8 cellular contexts compared by ENCODE assay signal in the genomic region with DNA sequence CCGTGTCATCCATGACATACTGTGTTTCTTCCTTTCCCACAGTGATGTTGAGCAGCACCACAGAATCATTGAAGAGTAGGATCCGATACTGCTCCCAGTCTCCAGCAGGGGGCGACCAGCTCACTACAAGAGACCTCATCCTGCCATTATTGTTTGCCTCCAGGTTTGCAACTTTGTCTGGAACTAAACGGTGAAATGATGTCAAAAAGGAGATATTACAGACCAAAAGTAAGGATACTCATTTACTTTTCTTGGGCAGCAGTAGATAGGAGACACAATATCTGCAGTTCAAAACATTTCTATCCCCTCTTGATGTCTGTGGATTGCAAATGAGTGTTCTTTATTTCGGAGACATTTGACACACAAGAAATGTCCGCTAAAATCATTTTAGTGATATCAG. TPM values are rescaled to one million over a fixed set of nuclear protein-coding genes. Genes with fewer than 3 reads are reported as not detected.
DNase-seq lines count a peak whose midpoint lies in the region; ATAC-seq and TF ChIP-seq lines count a peak whose summit lies in the region.

No MANE protein-coding gene starts in this region.

- no peaks in the 10 kb centered on the region for H3K4me1 Mint-ChIP-seq in Caco-2 (ENCODE audit: low read depth, unreplicated experiment)
- H3K4me1 Mint-ChIP-seq in activated T-cell treated with anti-CD3 and anti-CD28 coated beads, Interleukin-2, amount 50 U/mL, for 72 hours (ENCODE audit: low read depth): no peaks in the 10 kb centered on the region

- CTCF ChIA-PET in Caco-2 (lab: Charles Lee): interaction anchor here (1.0 to 1.5 kb wide), 2 partner anchors 130 to 424 kb away, joined by 5 to 10 read pairs; no protein-coding TSS in a partner anchor

- H3K36me3 Mint-ChIP-seq in Caco-2 (ENCODE audit: insufficient read depth, unreplicated experiment): no peaks in the 10 kb centered on the region
- H3K36me3 Mint-ChIP-seq in activated T-cell treated with anti-CD3 and anti-CD28 coated beads, Interleukin-2, amount 50 U/mL, for 72 hours (ENCODE audit: insufficient read depth in 2 of 2): no peaks in the 10 kb centered on the region

- intact Hi-C loops in Caco-2 (cut with micrococcal nuclease; ENCODE audit: unreplicated experiment) (loop anchor here (1.0 kb wide), 3 partner anchors 129 to 424 kb away; no protein-coding TSS in a partner anchor), tibial artery (cut with DNase I; ENCODE audit: low total_unique reads) (loop anchor here (5.0 kb wide), 1 partner anchor 127 kb away; no protein-coding TSS in a partner anchor)

- H3K9ac ChIP-seq in OCI-LY3 (ENCODE audit: low read length): peak overlapping the region; percentile 34

- TF ChIP-seq CTCF in Caco-2 (IDR thresholded peaks at IDR 0.05; ENCODE audit: insufficient read depth in 1 of 2, low read depth in 1 of 2, low read length in 1 of 2, severe bottlenecking in 1 of 2, unreplicated experiment in 1 of 2) (peak; percentile 88 to 93), HL-60 (IDR thresholded peaks at IDR 0.05; ENCODE audit: insufficient read depth, low read length) (peak; percentile 84), OCI-LY3 (IDR thresholded peaks at IDR 0.05; ENCODE audit: low read depth, low read length) (peak; percentile 95), fibroblast of villous mesenchyme (IDR thresholded peaks at IDR 0.05; ENCODE audit: insufficient read depth, low read depth, low read length) (peak; percentile 81), tibial artery (IDR thresholded peaks at IDR 0.05) (peak; percentile 74 to 78)

- ATAC-seq in GM19463 (IDR thresholded peaks at IDR 0.05; ENCODE audit: unreplicated experiment): peak; percentile 95
- ATAC-seq in activated T-cell treated with anti-CD3 and anti-CD28 coated beads, Interleukin-2, amount 50 U/mL, for 72 hours (replicated peaks in 1 of 2): peak; percentile 49 to 54

- no peaks in the 10 kb centered on the region for H3K9me3 Mint-ChIP-seq in Caco-2 (ENCODE audit: unreplicated experiment)
- peaks cover 0 to 2% of the 10 kb centered on the region in 2 donors for H3K9me3 Mint-ChIP-seq in activated T-cell treated with anti-CD3 and anti-CD28 coated beads, Interleukin-2, amount 50 U/mL, for 72 hours

- H3K27ac ChIP-seq in HL-60 (replicated peaks) (no peak overlapping the region), OCI-LY3 (ENCODE audit: low read length) (no peak overlapping the region), tibial artery (no peak overlapping the region)

- no peak overlapping the region for H3K4me3 ChIP-seq in Caco-2 (ENCODE audit: low read depth, low read length)
- no peak overlapping the region for H3K4me3 ChIP-seq in HL-60 (replicated peaks; ENCODE audit: insufficient read depth, low read length)
- peak overlapping the region; percentile 73 for H3K4me3 ChIP-seq in OCI-LY3 (ENCODE audit: low read length)
- H3K4me3 ChIP-seq in fibroblast of villous mesenchyme (ENCODE audit: low read depth, low read length): no peak overlapping the region
- H3K4me3 ChIP-seq in tibial artery: no peak overlapping the region

- H3K79me2 ChIP-seq in OCI-LY3 (ENCODE audit: low read length): no peaks in the 10 kb centered on the region

- H3K36me3 ChIP-seq in Caco-2 (ENCODE audit: control insufficient read depth, insufficient read depth, low read length) (no peaks in the 10 kb centered on the region), OCI-LY3 (replicated peaks; ENCODE audit: low read depth, low read length) (no peaks in the 10 kb centered on the region), tibial artery (no peaks in the 10 kb centered on the region)

- H3K4me3 Mint-ChIP-seq in Caco-2 (ENCODE audit: unreplicated experiment): no peak overlapping the region
- no peak overlapping the region for H3K4me3 Mint-ChIP-seq in activated T-cell treated with anti-CD3 and anti-CD28 coated beads, Interleukin-2, amount 50 U/mL, for 72 hours

- H3K4me1 ChIP-seq in Caco-2 (no peaks in the 10 kb centered on the region), OCI-LY3 (ENCODE audit: low read length) (peaks cover 6% of the 10 kb centered on the region; the same call in 1 of the 2 replicates), tibial artery (no peaks in the 10 kb centered on the region)

- BruUV-seq in Caco-2 (replicated peaks; lab: Mats Ljungman, UMichigan): no TSS peak

- POLR2A ChIA-PET in Caco-2 (lab: Charles Lee): no interaction called here

- DNase-seq in Caco-2 (peak; percentile 65 to 76), HL-60 (ENCODE audit: low read depth in 1 of 2, low spot score in 1 of 2) (peak; percentile 23 to 55), fibroblast of villous mesenchyme (ENCODE audit: low read depth) (peak; percentile 76), occipital lobe (lab: John Stamatoyannopoulos, UW) (peak; percentile 15), tibial artery (peak; percentile 77 to 81)
- peak; percentile 50 to 53 for DNase-seq in activated T-cell treated with anti-CD3 and anti-CD28 coated beads, Interleukin-2, amount 50 U/mL, for 72 hours

- peak overlapping the region; percentile 83 for H3K4me2 ChIP-seq in OCI-LY3 (ENCODE audit: low read length)

- H3K9me3 ChIP-seq in Caco-2 (no peaks in the 10 kb centered on the region), OCI-LY3 (ENCODE audit: insufficient read depth, low read length) (no peaks in the 10 kb centered on the region), tibial artery (peaks cover 0 to 3% (median 0%) of the 10 kb centered on the region in 3 donors)

- H3K27me3 Mint-ChIP-seq in Caco-2 (ENCODE audit: insufficient read depth, unreplicated experiment): peaks cover 3% of the 10 kb centered on the region
- H3K27me3 Mint-ChIP-seq in activated T-cell treated with anti-CD3 and anti-CD28 coated beads, Interleukin-2, amount 50 U/mL, for 72 hours (ENCODE audit: low read depth): peaks cover 14% of the 10 kb centered on the region

- no peak overlapping the region for H3K27ac Mint-ChIP-seq in Caco-2 (ENCODE audit: unreplicated experiment)
- H3K27ac Mint-ChIP-seq in activated T-cell treated with anti-CD3 and anti-CD28 coated beads, Interleukin-2, amount 50 U/mL, for 72 hours: no peak overlapping the region

- no peaks in the 10 kb centered on the region for H4K20me1 ChIP-seq in OCI-LY3 (ENCODE audit: insufficient read depth, low read length)

- peak overlapping the region; percentile 97 for H2AFZ ChIP-seq in OCI-LY3 (ENCODE audit: low read depth, low read length)

- H3K27me3 ChIP-seq in Caco-2 (replicated peaks; ENCODE audit: control insufficient read depth, insufficient read depth, low read length): no peaks in the 10 kb centered on the region
- no peaks in the 10 kb centered on the region for H3K27me3 ChIP-seq in HL-60 (ENCODE audit: insufficient read depth, poor library complexity, severe bottlenecking)
- H3K27me3 ChIP-seq in OCI-LY3 (ENCODE audit: low read depth, low read length): no peaks in the 10 kb centered on the region
- H3K27me3 ChIP-seq in tibial artery: no peaks in the 10 kb centered on the region

RNA-seq across cellular contexts. Expression of a gene that starts 47.2 kb away (rescaled TPM):
- total RNA-seq in Caco-2 (2022) (0.42 and 0.73 TPM in 2 replicates), fibroblast of villous mesenchyme (0.43 and 0.97 TPM in 2 replicates), occipital lobe (8.7 TPM)
- not detected for total RNA-seq in activated T-cell treated with anti-CD3 and anti-CD28 coated beads, Interleukin-2, amount 50 U/mL, for 72 hours

Comparison
In these comparisons a context has a peak if more than half of its experiments do, and no peak if none do; other contexts are left out.
1. DNase-seq: peak in every context shown above with its lines; median percentile 79 in tibial artery; 76 in fibroblast of villous mesenchyme; 70 in Caco-2; 52 in activated T-cell treated with anti-CD3 and anti-CD28 coated beads, Interleukin-2, amount 50 U/mL, for 72 hours; 39 in HL-60; 15 in occipital lobe.